ENCODE assay signal across 8 cellular contexts in genomic region chr3:196080997-196081833, GRCh38. TPM values are rescaled to one million over a fixed set of nuclear protein-coding genes. Genes with fewer than 3 reads are reported as not detected.
A peak's percentile ranks its signal among the peaks of the same experiment; 100 is the strongest.
DNase-seq lines count a peak whose midpoint lies in the region; TF ChIP-seq lines count a peak whose summit lies in the region.

No MANE protein-coding gene starts in this region.

- H3K27ac ChIP-seq in H9 (ENCODE audit: insufficient read length, low read depth, low read length): no peak overlapping the region
- H3K27ac ChIP-seq in ascending aorta: peak overlapping the region; percentile 84

- no peaks in the 10 kb centered on the region for H4K20me1 ChIP-seq in H9 (ENCODE audit: control insufficient read depth, insufficient read depth, insufficient read length)

- peak overlapping the region; percentile 93 for H2BK5ac ChIP-seq in H9 (ENCODE audit: insufficient read length, low read length)

- peak overlapping the region; percentile 93 for H3K4me2 ChIP-seq in H9 (ENCODE audit: insufficient read depth, insufficient read length, low read length)

- peak overlapping the region; percentile 97 for H4K91ac ChIP-seq in H9 (ENCODE audit: insufficient read length, low read depth, low read length)

- H3K4me3 ChIP-seq in MG63 (peak overlapping the region; percentile 84), ascending aorta (peak overlapping the region; percentile 74 to 92)

- H3K36me3 Mint-ChIP-seq in H9 (ENCODE audit: insufficient read depth in 1 of 3, low read depth in 3 of 3): peaks cover 7 to 17% (median 10%) of the 10 kb centered on the region in 3 experiments
- H3K36me3 Mint-ChIP-seq in T-helper 1 cell treated with Interleukin-12 subunit alpha and Interleukin-12 subunit beta and Interleukin-4 antibody, amounts not matched to agents 30 μg/mL and 1 μg/mL, for 36 hours (ENCODE audit: low read depth): peaks cover 34% of the 10 kb centered on the region

- H3K9me3 ChIP-seq in H9 (ENCODE audit: control insufficient read depth, low read depth, low read length): no peaks in the 10 kb centered on the region
- H3K9me3 ChIP-seq in MG63: no peaks in the 10 kb centered on the region
- no peaks in the 10 kb centered on the region for H3K9me3 ChIP-seq in ascending aorta

- no peak overlapping the region for H2AK5ac ChIP-seq in H9 (ENCODE audit: insufficient read length, low read length)

- H3K18ac ChIP-seq in H9 (ENCODE audit: insufficient read length, low read depth, low read length): peak overlapping the region; percentile 95

- H3K27me3 Mint-ChIP-seq in H9 (ENCODE audit: low read depth): peaks cover 4% of the 10 kb centered on the region
- H3K27me3 Mint-ChIP-seq in T-helper 1 cell treated with Interleukin-12 subunit alpha and Interleukin-12 subunit beta and Interleukin-4 antibody, amounts not matched to agents 30 μg/mL and 1 μg/mL, for 36 hours (ENCODE audit: low read depth): no peaks in the 10 kb centered on the region

- H3K27ac Mint-ChIP-seq in H9: peak overlapping the region; percentile 76 to 95 (median 90); a peak in 6 of 7 replicates
- peak overlapping the region; percentile 88 for H3K27ac Mint-ChIP-seq in T-helper 1 cell treated with Interleukin-12 subunit alpha and Interleukin-12 subunit beta and Interleukin-4 antibody, amounts not matched to agents 30 μg/mL and 1 μg/mL, for 36 hours

- H3K4me3 Mint-ChIP-seq in H9: peak overlapping the region; percentile 96 to 97
- H3K4me3 Mint-ChIP-seq in T-helper 1 cell treated with Interleukin-12 subunit alpha and Interleukin-12 subunit beta and Interleukin-4 antibody, amounts not matched to agents 30 μg/mL and 1 μg/mL, for 36 hours: peak overlapping the region; percentile 97

- H3K79me1 ChIP-seq in H9 (ENCODE audit: insufficient read depth, low read depth, low read length, poor library complexity, severe bottlenecking): no peaks in the 10 kb centered on the region

- H2BK120ac ChIP-seq in H9 (ENCODE audit: low read depth, low read length, poor library complexity, severe bottlenecking): no peak overlapping the region

- H3K56ac ChIP-seq in H9 (ENCODE audit: insufficient read length, low read depth, low read length): no peak overlapping the region

- H3K79me2 ChIP-seq in H9 (ENCODE audit: insufficient read depth, low read length): peaks cover 40% of the 10 kb centered on the region

- WGBS in H9 (ENCODE audit: extremely low coverage, insufficient read length, low lambda C conversion rate): no CpG with 5 or more reads among the region's 61 CpGs

- H2AFZ ChIP-seq in H9 (ENCODE audit: low read length): no peak overlapping the region

- H2BK20ac ChIP-seq in H9 (ENCODE audit: low read depth, low read length, poor library complexity, severe bottlenecking): no peak overlapping the region

- H3K27me3 ChIP-seq in H9 (ENCODE audit: insufficient read depth, low read length) (no peaks in the 10 kb centered on the region), MG63 (no peaks in the 10 kb centered on the region), ascending aorta (no peaks in the 10 kb centered on the region)

- H4K5ac ChIP-seq in H9 (ENCODE audit: insufficient read length, low read depth, low read length): peak overlapping the region; percentile 43

- no peaks in the 10 kb centered on the region; a peak in 1 of 5 replicates for H3K9me3 Mint-ChIP-seq in H9
- no peaks in the 10 kb centered on the region for H3K9me3 Mint-ChIP-seq in T-helper 1 cell treated with Interleukin-12 subunit alpha and Interleukin-12 subunit beta and Interleukin-4 antibody, amounts not matched to agents 30 μg/mL and 1 μg/mL, for 36 hours

- H4K8ac ChIP-seq in H9 (replicated peaks; ENCODE audit: insufficient read length, low read depth, low read length): no peak overlapping the region

- peaks cover 20 to 35% of the 10 kb centered on the region in 2 experiments for H3K4me1 Mint-ChIP-seq in H9
- H3K4me1 Mint-ChIP-seq in T-helper 1 cell treated with Interleukin-12 subunit alpha and Interleukin-12 subunit beta and Interleukin-4 antibody, amounts not matched to agents 30 μg/mL and 1 μg/mL, for 36 hours (ENCODE audit: low read depth): peaks cover 42% of the 10 kb centered on the region

- peaks cover 16% of the 10 kb centered on the region for H3K23me2 ChIP-seq in H9 (ENCODE audit: insufficient read length, low read depth, low read length, poor library complexity, severe bottlenecking)

- TF ChIP-seq CTCF in H9 (conservative IDR thresholded peaks at IDR 0.05) (no peak), ascending aorta (IDR thresholded peaks at IDR 0.05) (no peak)

- in situ Hi-C loops in G401 (cut with HindIII; ENCODE audit: low sequenced_read_pairs): no loop called here

- H3K36me3 ChIP-seq in MG63 (peaks cover 17% of the 10 kb centered on the region), ascending aorta (no peaks in the 10 kb centered on the region)

- peak; percentile 59 for DNase-seq in G401 (ENCODE audit: low spot score)
- DNase-seq in H9: peak; percentile 39
- peak; percentile 71 for DNase-seq in MG63
- peak in 1 of 2 donors; percentile 70 for DNase-seq in ascending aorta (ENCODE audit: low spot score in 2 of 2)
- DNase-seq in hippocampal formation (lab: John Stamatoyannopoulos, UW): peak; percentile 5 to 45
- peak; percentile 90 for DNase-seq in retina
- no peak for DNase-seq in mesenteric fat pad (ENCODE audit: low spot score)

- H3K4ac ChIP-seq in H9 (ENCODE audit: low read depth, low read length): peak overlapping the region; percentile 26

- peak overlapping the region; percentile 95 for H3K14ac ChIP-seq in H9 (ENCODE audit: insufficient read depth, low read length)

- H2BK15ac ChIP-seq in H9 (ENCODE audit: low read depth, low read length): no peak overlapping the region

- H2BK12ac ChIP-seq in H9 (ENCODE audit: insufficient read length, low read depth, low read length): no peak overlapping the region

- no peak overlapping the region for H3K23ac ChIP-seq in H9 (ENCODE audit: insufficient read length, low read depth, low read length)

- intact Hi-C loops in ascending aorta (cut with DNase I): loop anchor here (5.0 kb wide), 1 partner anchor 421 kb away; the partner anchor contains the start of gene RNF168

- H3K9ac ChIP-seq in H9 (ENCODE audit: extremely low read depth, insufficient read length, low read length): peak overlapping the region; percentile 98

- H3T11ph ChIP-seq in H9 (ENCODE audit: low read length): no peak overlapping the region

- peaks cover 2% of the 10 kb centered on the region; the same call in 1 of the 2 replicates for H3K4me1 ChIP-seq in H9 (ENCODE audit: insufficient read depth, low read length)
- H3K4me1 ChIP-seq in ascending aorta: peaks cover 0 to 8% of the 10 kb centered on the region in 2 donors

RNA-seq across cellular contexts. Expression of gene TFRC, which starts 0.7 kb away (rescaled TPM):
- total RNA-seq in G401 (2014; rRNA removed; shearing (Covaris generic)): 89.1 and 129 TPM in 2 replicates
- 131 and 135 TPM in 2 replicates for total RNA-seq in H9 (2021)
- 49.9 and 59.5 TPM in 2 replicates for total RNA-seq in MG63 (2014; rRNA removed; shearing (Covaris generic); ENCODE audit: low replicate concordance)
- total RNA-seq in ascending aorta: 30.1 TPM
- total RNA-seq in mesenteric fat pad: 291 TPM
